23 cellular contexts compared by ENCODE assay signal in the genomic region with DNA sequence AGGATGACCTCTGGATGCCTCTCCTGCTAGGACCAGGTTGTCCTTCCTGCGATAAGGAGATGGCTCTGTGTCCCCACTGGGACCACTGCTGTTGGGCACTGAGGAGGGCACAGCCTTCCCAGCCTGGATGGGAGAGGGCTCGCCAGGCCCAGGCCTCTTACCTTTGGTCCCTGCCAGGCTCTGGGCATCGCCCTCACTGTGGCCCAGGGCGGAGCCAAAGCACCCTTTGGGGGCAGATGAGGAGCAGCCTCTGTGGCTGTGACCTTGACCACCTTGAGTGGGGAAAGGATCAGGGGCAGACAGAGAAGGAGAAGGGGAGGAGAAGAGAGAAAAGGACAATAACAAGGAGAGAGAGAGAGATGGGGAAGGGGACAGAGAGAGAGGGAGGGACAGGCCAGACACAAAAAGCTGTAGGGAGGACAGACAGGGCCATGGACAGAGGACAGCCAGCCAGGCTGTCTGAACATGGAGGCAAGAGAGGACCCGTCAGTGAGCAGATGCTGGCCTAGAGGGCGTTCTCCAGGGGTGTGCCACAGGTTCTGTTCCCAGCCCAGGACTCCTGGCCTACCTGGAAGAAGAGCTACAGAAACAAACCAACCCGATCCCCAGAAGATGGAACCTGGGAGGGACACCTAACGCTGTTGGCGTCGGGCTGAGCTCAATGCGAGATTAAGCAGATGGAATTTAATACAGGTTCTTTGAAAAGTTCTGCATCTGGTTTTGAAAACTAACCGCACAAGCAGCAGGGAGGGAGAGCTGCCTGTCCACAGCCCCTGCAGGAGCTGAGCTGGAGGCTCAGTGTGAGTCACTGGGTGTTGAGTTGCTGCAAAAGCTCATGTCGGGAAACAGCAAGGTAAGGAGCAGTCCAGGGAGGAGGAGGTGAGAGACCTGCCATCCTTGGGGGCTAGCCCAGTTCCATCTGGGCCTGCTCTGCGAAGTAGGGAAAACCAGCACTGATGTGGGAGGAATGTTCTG.
A peak's percentile ranks its signal among the peaks of the same experiment; 100 is the strongest.
DNase-seq lines count a peak whose midpoint lies in the region; ATAC-seq, FAIRE-seq and TF ChIP-seq lines count a peak whose summit lies in the region.
"Had no signal": no experiment of that assay in that cellular context is flagged by ENCODE, and none has a peak within 500 bp of the region (broad histone marks: within the 10 kb centered on the region; RNA-seq: fewer than 3 reads in every experiment).

No MANE protein-coding gene starts in this region.

- FAIRE-seq in astrocyte (lab: Jason Lieb, UNC): no peak

- H3K9me3 Mint-ChIP-seq in T-helper 1 cell treated with Interleukin-12 subunit alpha and Interleukin-12 subunit beta and Interleukin-4 antibody, amounts not matched to agents 30 μg/mL and 1 μg/mL, for 36 hours: no peaks in the 10 kb centered on the region
- peaks cover under 1% of the 10 kb centered on the region for H3K9me3 Mint-ChIP-seq in astrocyte (ENCODE audit: unreplicated experiment)
- peaks cover 7% of the 10 kb centered on the region for H3K9me3 Mint-ChIP-seq in type B pancreatic cell
- no peaks in the 10 kb centered on the region for H3K9me3 Mint-ChIP-seq in activated T-helper 2 cell treated with anti-CD3 and anti-CD28 coated beads, Interferon-gamma antibody, Interleukin-2, Interleukin-4, amounts not matched to agents 10 μg/mL and 5 μg/mL and 100 μg/mL, durations not matched to agents 14 hours and 24 hours and 36 hours
- H3K9me3 Mint-ChIP-seq: activated CD4-positive, alpha-beta T cell treated with anti-CD3 and anti-CD28 coated beads, Interleukin-2, amount 10 ng/mL, durations not matched to agents 24 days and 14 days; activated naive CD8-positive, alpha-beta T cell treated with anti-CD3 and anti-CD28 coated beads, Interleukin-2, amount 10 ng/mL, durations not matched to agents 7 days and 5 days had no signal

- H3K9me3 ChIP-seq in astrocyte (ENCODE audit: insufficient read depth, low read depth, low read length): no peaks in the 10 kb centered on the region
- peaks cover 16% of the 10 kb centered on the region for H3K9me3 ChIP-seq in psoas muscle
- no peaks in the 10 kb centered on the region for H3K9me3 ChIP-seq in MM.1S (replicated peaks; ENCODE audit: insufficient read depth, low read length)
- H3K9me3 ChIP-seq: ovary had no signal

- H3K27me3 ChIP-seq in astrocyte (ENCODE audit: insufficient read depth, low read length) (no peaks in the 10 kb centered on the region), psoas muscle (ENCODE audit: insufficient read depth in 3 of 3, low read length in 2 of 3) (peaks cover 0 to 4% (median 2%) of the 10 kb centered on the region in 3 donors), MM.1S (replicated peaks; ENCODE audit: insufficient read depth, low read length) (peaks cover 93% of the 10 kb centered on the region)
- H3K27me3 ChIP-seq: ovary had no signal

- WGBS in psoas muscle, 3 donors: 86 to 91% (median 86%) methylated on average over 14 of the region's 14 CpGs

- H3K4me3 ChIP-seq in astrocyte (ENCODE audit: insufficient read depth, low read depth, low read length): no peak overlapping the region
- no peak overlapping the region for H3K4me3 ChIP-seq in psoas muscle
- no peak overlapping the region for H3K4me3 ChIP-seq in MM.1S (ENCODE audit: low read length)
- H3K4me3 ChIP-seq: ovary, PC-9, skin epidermis had no signal

- no peaks in the 10 kb centered on the region for H3K4me1 Mint-ChIP-seq in T-helper 1 cell treated with Interleukin-12 subunit alpha and Interleukin-12 subunit beta and Interleukin-4 antibody, amounts not matched to agents 30 μg/mL and 1 μg/mL, for 36 hours (ENCODE audit: low read depth)
- H3K4me1 Mint-ChIP-seq in astrocyte (ENCODE audit: low read depth, unreplicated experiment) (peaks cover 1% of the 10 kb centered on the region), type B pancreatic cell (ENCODE audit: unreplicated experiment) (peaks cover 14% of the 10 kb centered on the region)
- H3K4me1 Mint-ChIP-seq in activated T-helper 2 cell treated with anti-CD3 and anti-CD28 coated beads, Interferon-gamma antibody, Interleukin-2, Interleukin-4, amounts not matched to agents 10 μg/mL and 5 μg/mL and 100 μg/mL, durations not matched to agents 14 hours and 24 hours and 36 hours (ENCODE audit: low read depth): no peaks in the 10 kb centered on the region
- H3K4me1 Mint-ChIP-seq: activated CD4-positive, alpha-beta T cell treated with anti-CD3 and anti-CD28 coated beads, Interleukin-2, amount 10 ng/mL, durations not matched to agents 24 days and 14 days; activated naive CD8-positive, alpha-beta T cell treated with anti-CD3 and anti-CD28 coated beads, Interleukin-2, amount 10 ng/mL, durations not matched to agents 7 days and 5 days had no signal

- H2AFZ ChIP-seq in astrocyte (ENCODE audit: low read depth, low read length): no peak overlapping the region
- H2AFZ ChIP-seq in MM.1S (ENCODE audit: low read length): no peak overlapping the region
- H2AFZ ChIP-seq: PC-9 had no signal

- no peak for DNase-seq in T-helper 1 cell
- DNase-seq in astrocyte (ENCODE audit: low read depth): peak; percentile 22
- peak; percentile 31 for DNase-seq in left lobe of liver (ENCODE audit: low spot score)
- peak; percentile 54 for DNase-seq in type B pancreatic cell (ENCODE audit: extremely low spot score, unreplicated experiment)
- no peak for DNase-seq in psoas muscle
- DNase-seq in MM.1S: no peak
- DNase-seq in activated T-helper 2 cell treated with anti-CD3 and anti-CD28 coated beads, Interferon-gamma antibody, Interleukin-2, Interleukin-4, amounts not matched to agents 10 μg/mL and 5 μg/mL and 100 μg/mL, durations not matched to agents 14 hours and 24 hours and 36 hours (ENCODE audit: low spot score): no peak
- DNase-seq: activated CD4-positive, alpha-beta T cell treated with anti-CD3 and anti-CD28 coated beads, Interleukin-2, amount 10 ng/mL, durations not matched to agents 24 days and 14 days; activated naive CD8-positive, alpha-beta T cell treated with anti-CD3 and anti-CD28 coated beads, Interleukin-2, amount 10 ng/mL, durations not matched to agents 7 days and 5 days; C1 segment of cervical spinal cord; endodermal cell; GOT3; hypothalamus; KBM-7; NCI-H1048; NCI-H2081; NCI-H526 treated with DMSO at 0.1 percent for 48 hours; ovary had no signal

- H3K4me2 ChIP-seq in astrocyte (ENCODE audit: low read length) (no peak overlapping the region), MM.1S (ENCODE audit: low read depth, low read length) (no peak overlapping the region)
- H3K4me2 ChIP-seq: PC-9 had no signal

- H3K36me3 ChIP-seq in astrocyte (ENCODE audit: insufficient read depth, low read length) (no peaks in the 10 kb centered on the region), psoas muscle (ENCODE audit: insufficient read depth in 1 of 2, low read depth in 1 of 2) (no peaks in the 10 kb centered on the region), MM.1S (replicated peaks; ENCODE audit: insufficient read depth, low read length) (no peaks in the 10 kb centered on the region)
- H3K36me3 ChIP-seq: ovary had no signal

- H3K27ac ChIP-seq in astrocyte (ENCODE audit: low read depth, low read length) (no peak overlapping the region), psoas muscle (no peak overlapping the region), MM.1S (ENCODE audit: low read length) (no peak overlapping the region)
- H3K27ac ChIP-seq: 22Rv1, ovary, PC-9, skin epidermis had no signal

- no peaks in the 10 kb centered on the region for H3F3A ChIP-seq in MM.1S (ENCODE audit: insufficient read depth, low read length)

- H3K9ac ChIP-seq in astrocyte (ENCODE audit: low read length) (no peak overlapping the region), MM.1S (ENCODE audit: low read length) (no peak overlapping the region)

- no peak overlapping the region for H3K4me3 Mint-ChIP-seq in T-helper 1 cell treated with Interleukin-12 subunit alpha and Interleukin-12 subunit beta and Interleukin-4 antibody, amounts not matched to agents 30 μg/mL and 1 μg/mL, for 36 hours
- H3K4me3 Mint-ChIP-seq in astrocyte (ENCODE audit: unreplicated experiment) (no peak overlapping the region), type B pancreatic cell (no peak overlapping the region)
- no peak overlapping the region for H3K4me3 Mint-ChIP-seq in activated T-helper 2 cell treated with anti-CD3 and anti-CD28 coated beads, Interferon-gamma antibody, Interleukin-2, Interleukin-4, amounts not matched to agents 10 μg/mL and 5 μg/mL and 100 μg/mL, durations not matched to agents 14 hours and 24 hours and 36 hours (ENCODE audit: low read depth)
- H3K4me3 Mint-ChIP-seq: activated CD4-positive, alpha-beta T cell treated with anti-CD3 and anti-CD28 coated beads, Interleukin-2, amount 10 ng/mL, durations not matched to agents 24 days and 14 days; activated naive CD8-positive, alpha-beta T cell treated with anti-CD3 and anti-CD28 coated beads, Interleukin-2, amount 10 ng/mL, durations not matched to agents 7 days and 5 days; endodermal cell had no signal

- H4K20me1 ChIP-seq in astrocyte (ENCODE audit: insufficient read depth, low read length) (no peaks in the 10 kb centered on the region), MM.1S (ENCODE audit: insufficient read depth, low read length) (no peaks in the 10 kb centered on the region)

- no peaks in the 10 kb centered on the region for H3K79me2 ChIP-seq in astrocyte (ENCODE audit: insufficient read depth, low read length)
- no peaks in the 10 kb centered on the region for H3K79me2 ChIP-seq in MM.1S (ENCODE audit: low read length)

- H3K9me2 ChIP-seq in MM.1S (replicated peaks; ENCODE audit: insufficient read depth, low read length): no peaks in the 10 kb centered on the region

- TF ChIP-seq CTCF in astrocyte (IDR thresholded peaks at IDR 0.05; ENCODE audit: insufficient read depth, low read depth, low read length): no peak
- TF ChIP-seq CTCF in type B pancreatic cell (conservative IDR thresholded peaks at IDR 0.05): no peak
- no peak for TF ChIP-seq CTCF in psoas muscle (IDR thresholded peaks at IDR 0.05)
- no peak for TF ChIP-seq CTCF in MM.1S (IDR thresholded peaks at IDR 0.05; ENCODE audit: low read length)

- ATAC-seq in left lobe of liver (no peak), psoas muscle (no peak)
- ATAC-seq: SK-N-SH treated with all-trans-retinoic acid at 6 μM for 48 hours had no signal

- intact Hi-C loops in psoas muscle (cut with DNase I): no loop called here
- intact Hi-C loops in activated T-helper 2 cell treated with anti-CD3 and anti-CD28 coated beads, Interferon-gamma antibody, Interleukin-2, Interleukin-4, amounts not matched to agents 10 μg/mL and 5 μg/mL and 100 μg/mL, durations not matched to agents 14 hours and 24 hours and 36 hours (cut with micrococcal nuclease): no loop called here

- H3K27me3 Mint-ChIP-seq in T-helper 1 cell treated with Interleukin-12 subunit alpha and Interleukin-12 subunit beta and Interleukin-4 antibody, amounts not matched to agents 30 μg/mL and 1 μg/mL, for 36 hours (ENCODE audit: low read depth): peaks cover 5% of the 10 kb centered on the region
- H3K27me3 Mint-ChIP-seq in astrocyte (ENCODE audit: low read depth, unreplicated experiment) (peaks cover 20% of the 10 kb centered on the region), type B pancreatic cell (peaks cover 10% of the 10 kb centered on the region)
- peaks cover 2% of the 10 kb centered on the region for H3K27me3 Mint-ChIP-seq in activated T-helper 2 cell treated with anti-CD3 and anti-CD28 coated beads, Interferon-gamma antibody, Interleukin-2, Interleukin-4, amounts not matched to agents 10 μg/mL and 5 μg/mL and 100 μg/mL, durations not matched to agents 14 hours and 24 hours and 36 hours (ENCODE audit: low read depth)

- H3K36me3 Mint-ChIP-seq in T-helper 1 cell treated with Interleukin-12 subunit alpha and Interleukin-12 subunit beta and Interleukin-4 antibody, amounts not matched to agents 30 μg/mL and 1 μg/mL, for 36 hours (ENCODE audit: low read depth): no peaks in the 10 kb centered on the region
- H3K36me3 Mint-ChIP-seq in astrocyte (ENCODE audit: low read depth, unreplicated experiment) (no peaks in the 10 kb centered on the region), type B pancreatic cell (no peaks in the 10 kb centered on the region)
- no peaks in the 10 kb centered on the region for H3K36me3 Mint-ChIP-seq in activated T-helper 2 cell treated with anti-CD3 and anti-CD28 coated beads, Interferon-gamma antibody, Interleukin-2, Interleukin-4, amounts not matched to agents 10 μg/mL and 5 μg/mL and 100 μg/mL, durations not matched to agents 14 hours and 24 hours and 36 hours (ENCODE audit: low read depth)
- H3K36me3 Mint-ChIP-seq: activated naive CD8-positive, alpha-beta T cell treated with anti-CD3 and anti-CD28 coated beads, Interleukin-2, amount 10 ng/mL, durations not matched to agents 7 days and 5 days had no signal

- H3K27ac Mint-ChIP-seq in T-helper 1 cell treated with Interleukin-12 subunit alpha and Interleukin-12 subunit beta and Interleukin-4 antibody, amounts not matched to agents 30 μg/mL and 1 μg/mL, for 36 hours: peak overlapping the region; percentile 23
- no peak overlapping the region for H3K27ac Mint-ChIP-seq in astrocyte (ENCODE audit: unreplicated experiment)
- no peak overlapping the region for H3K27ac Mint-ChIP-seq in type B pancreatic cell
- H3K27ac Mint-ChIP-seq in activated T-helper 2 cell treated with anti-CD3 and anti-CD28 coated beads, Interferon-gamma antibody, Interleukin-2, Interleukin-4, amounts not matched to agents 10 μg/mL and 5 μg/mL and 100 μg/mL, durations not matched to agents 14 hours and 24 hours and 36 hours: no peak overlapping the region
- H3K27ac Mint-ChIP-seq: activated CD4-positive, alpha-beta T cell treated with anti-CD3 and anti-CD28 coated beads, Interleukin-2, amount 10 ng/mL, durations not matched to agents 24 days and 14 days; activated naive CD8-positive, alpha-beta T cell treated with anti-CD3 and anti-CD28 coated beads, Interleukin-2, amount 10 ng/mL, durations not matched to agents 7 days and 5 days; endodermal cell had no signal

- no peaks in the 10 kb centered on the region for H3K4me1 ChIP-seq in astrocyte (ENCODE audit: insufficient read depth, low read length)
- no peaks in the 10 kb centered on the region for H3K4me1 ChIP-seq in psoas muscle
- no peaks in the 10 kb centered on the region for H3K4me1 ChIP-seq in MM.1S (ENCODE audit: low read length)

Comparison
In these comparisons a context has a peak if more than half of its experiments do, and no peak if none do; other contexts are left out.
1. DNase-seq: peak in astrocyte (single experiment), left lobe of liver (single experiment) and type B pancreatic cell (single experiment); none in T-helper 1 cell (0 of 5), psoas muscle (0 of 2), MM.1S (single experiment) and activated T-helper 2 cell treated with anti-CD3 and anti-CD28 coated beads, Interferon-gamma antibody, Interleukin-2, Interleukin-4, amounts not matched to agents 10 μg/mL and 5 μg/mL and 100 μg/mL, durations not matched to agents 14 hours and 24 hours and 36 hours (single experiment).